Comparison of ENCODE assay signal across 22 cellular contexts in genomic region chr4:71932941-71933340, GRCh38.
DNase-seq lines count a peak whose midpoint lies in the region; ATAC-seq and TF ChIP-seq lines count a peak whose summit lies in the region.
"Had no signal": no experiment of that assay in that cellular context is flagged by ENCODE, and none has a peak within 500 bp of the region (broad histone marks: within the 10 kb centered on the region; RNA-seq: fewer than 3 reads in every experiment).

No MANE protein-coding gene starts in this region.

- ATAC-seq in foreskin keratinocyte (no peak), GM21576 (IDR thresholded peaks at IDR 0.05; ENCODE audit: unreplicated experiment) (no peak)
- ATAC-seq: GM23338 had no signal

- no peak for TF ChIP-seq CTCF in foreskin keratinocyte (conservative IDR thresholded peaks at IDR 0.05)

- H3K4me1 ChIP-seq in foreskin keratinocyte: no peaks in the 10 kb centered on the region
- H3K4me1 ChIP-seq: BLaER1, HAP-1, Peyer's patch, SJCRH30 had no signal

- H3K4me3 ChIP-seq in skeletal muscle cell (ENCODE audit: low read depth, low read length): no peak overlapping the region
- H3K4me3 ChIP-seq: BLaER1, GM23338, HAP-1, Peyer's patch, SJCRH30 had no signal

- no peaks in the 10 kb centered on the region for H3K27me3 ChIP-seq in foreskin keratinocyte
- H3K27me3 ChIP-seq: BLaER1, Peyer's patch, SJCRH30 had no signal

- H3K27ac ChIP-seq in foreskin keratinocyte: no peak overlapping the region
- H3K27ac ChIP-seq: BLaER1, Peyer's patch, SJCRH30 had no signal

- DNase-seq in NCI-H226 (peak; percentile 60), astrocyte of the hippocampus (ENCODE audit: low read depth, low spot score) (peak; percentile 11), foreskin keratinocyte (peak; percentile 10 to 59), skeletal muscle cell (ENCODE audit: low read depth) (peak; percentile 23), NCI-H146 (lab: John Stamatoyannopoulos, UW) (no peak), HuH-7 (ENCODE audit: low spot score) (no peak), middle frontal gyrus (ENCODE audit: extremely low spot score, low spot score) (no peak)
- DNase-seq: CD4-positive, alpha-beta T cell; COR-L47; DND-41; IMR-90; NCI-H1105; NCI-H2029 treated with DMSO at 0.1 percent for 48 hours; NCI-H345; NCI-H524; NCI-H774; Peyer's patch; SJCRH30 had no signal

Comparison
In these comparisons a context has a peak if more than half of its experiments do, and no peak if none do; other contexts are left out.
1. DNase-seq: peak in NCI-H226 (single experiment), astrocyte of the hippocampus (single experiment), foreskin keratinocyte (2 of 2) and skeletal muscle cell (single experiment); none in NCI-H146 (single experiment), HuH-7 (single experiment) and middle frontal gyrus (single experiment).